In the genomic region with DNA sequence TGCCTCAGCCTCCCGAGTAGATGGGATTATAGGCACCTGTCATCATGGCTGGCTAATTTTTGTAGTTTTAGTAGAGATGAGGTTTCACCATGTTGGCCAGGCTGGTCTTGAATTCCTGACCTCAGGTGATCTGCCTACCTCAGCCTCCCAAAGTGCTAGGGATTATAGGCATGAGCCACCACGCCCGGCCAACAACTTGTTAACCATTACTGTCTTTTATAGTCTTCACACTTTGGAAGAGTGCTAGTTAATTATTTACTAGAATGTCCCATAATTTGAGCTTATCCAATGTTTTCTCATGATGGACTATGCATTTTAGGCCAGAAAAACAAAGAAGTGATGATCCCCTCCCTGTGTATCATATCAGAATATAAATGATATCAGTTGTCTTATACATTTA, we compare ENCODE assay signal across 14 cellular contexts.
A peak's percentile ranks its signal among the peaks of the same experiment; 100 is the strongest.
DNase-seq lines count a peak whose midpoint lies in the region; ATAC-seq and TF ChIP-seq lines count a peak whose summit lies in the region.
"Had no signal": no experiment of that assay in that cellular context is flagged by ENCODE, and none has a peak within 500 bp of the region (broad histone marks: within the 10 kb centered on the region; RNA-seq: fewer than 3 reads in every experiment).

No MANE protein-coding gene starts in this region.

- no peak overlapping the region for H3K27ac ChIP-seq in colonic mucosa
- H3K27ac ChIP-seq: BLaER1 had no signal

- peak; percentile 34 for DNase-seq in Caki2 (ENCODE audit: low read depth)
- DNase-seq in colonic mucosa = peak; percentile 35
- peak; percentile 65 for DNase-seq in kidney tubule cell (ENCODE audit: low spot score)
- DNase-seq in renal cortical epithelial cell (ENCODE audit: low read depth) = peak; percentile 57
- DNase-seq in mesothelial cell of epicardium (ENCODE audit: low spot score in 2 of 2, unreplicated experiment in 2 of 2) = no peak
- no peak for DNase-seq in stimulated activated naive CD4-positive, alpha-beta T cell treated with Interleukin-2 at 50 U/mL for 16 hours (lab: John Stamatoyannopoulos, UW)
- DNase-seq in NCI-H446 (lab: John Stamatoyannopoulos, UW) = no peak
- DNase-seq: 8988T; AML-193; CD8-positive, alpha-beta memory T cell; DMS153 had no signal

- intact Hi-C loops in colonic mucosa (cut with DNase I) = no loop called here

- no peaks in the 10 kb centered on the region for H3K27me3 Mint-ChIP-seq in mesothelial cell of epicardium (ENCODE audit: low read depth)
- H3K27me3 Mint-ChIP-seq: CD8-positive, alpha-beta memory T cell had no signal

- H3K27me3 ChIP-seq in colonic mucosa = no peaks in the 10 kb centered on the region
- H3K27me3 ChIP-seq: BLaER1 had no signal

- in situ Hi-C loops in Caki2 (cut with HindIII; ENCODE audit: low pct_unique_long_range_greater_than_20kb, low sequenced_read_pairs) = no loop called here

- H3K27ac Mint-ChIP-seq in mesothelial cell of epicardium = no peak overlapping the region
- H3K27ac Mint-ChIP-seq: CD8-positive, alpha-beta memory T cell had no signal

- H3K4me1 ChIP-seq in colonic mucosa = no peaks in the 10 kb centered on the region
- H3K4me1 ChIP-seq: BLaER1, HAP-1 had no signal

- H3K9ac ChIP-seq in colonic mucosa (ENCODE audit: low read depth in 2 of 2, low read length in 2 of 2) = no peak overlapping the region
- H3K9ac ChIP-seq: BLaER1 had no signal

- no peaks in the 10 kb centered on the region for H3K36me3 Mint-ChIP-seq in mesothelial cell of epicardium

- H3K36me3 ChIP-seq in colonic mucosa = no peaks in the 10 kb centered on the region
- H3K36me3 ChIP-seq: BLaER1, HAP-1 had no signal

- H3K4me3 Mint-ChIP-seq in mesothelial cell of epicardium = no peak overlapping the region
- H3K4me3 Mint-ChIP-seq: CD8-positive, alpha-beta memory T cell had no signal

- H3K4me1 Mint-ChIP-seq in mesothelial cell of epicardium = peaks cover 8% of the 10 kb centered on the region
- H3K4me1 Mint-ChIP-seq: CD8-positive, alpha-beta memory T cell had no signal

- H3K9me3 Mint-ChIP-seq in mesothelial cell of epicardium = peaks cover 4% of the 10 kb centered on the region

- H3K9me3 ChIP-seq in colonic mucosa = no peaks in the 10 kb centered on the region
- H3K9me3 ChIP-seq: BLaER1, HAP-1 had no signal

- no peak for ATAC-seq in HG02623 (IDR thresholded peaks at IDR 0.05; ENCODE audit: unreplicated experiment)

- no peak for TF ChIP-seq CTCF in colonic mucosa (IDR thresholded peaks at IDR 0.05)
- TF ChIP-seq CTCF in mesothelial cell of epicardium (IDR thresholded peaks at IDR 0.05; ENCODE audit: unreplicated experiment) = no peak

- no peak overlapping the region for H3K4me3 ChIP-seq in colonic mucosa
- H3K4me3 ChIP-seq: BLaER1, HAP-1 had no signal

Comparison
In these comparisons a context has a peak if more than half of its experiments do, and no peak if none do; other contexts are left out.
1. DNase-seq: peak in Caki2 (single experiment), colonic mucosa (single experiment), kidney tubule cell (single experiment) and renal cortical epithelial cell (single experiment); none in mesothelial cell of epicardium (0 of 2), stimulated activated naive CD4-positive, alpha-beta T cell treated with Interleukin-2 at 50 U/mL for 16 hours (single experiment) and NCI-H446 (0 of 2).